Comparison of ENCODE assay signal across 8 cellular contexts in the genomic region with DNA sequence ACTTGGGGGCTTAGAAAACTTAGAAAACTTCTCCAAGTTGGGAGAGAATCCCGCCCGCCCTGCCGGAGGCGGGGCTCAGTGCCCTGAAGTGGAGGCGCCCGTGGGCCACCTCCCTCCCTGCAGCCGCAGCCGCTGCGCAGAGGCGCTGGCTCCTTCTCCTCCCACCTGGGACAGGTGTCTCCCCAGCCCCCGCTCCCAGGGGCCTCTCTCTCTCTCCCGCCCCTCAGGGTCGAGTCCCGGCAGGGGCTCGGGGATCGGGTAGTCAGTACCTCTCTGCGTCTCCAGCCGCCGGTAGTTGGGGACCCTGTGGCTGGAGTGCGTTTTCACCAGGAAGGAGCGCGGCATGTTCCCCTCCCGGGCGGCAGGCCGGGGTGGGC. TPM values are rescaled to one million over a fixed set of nuclear protein-coding genes. Genes with fewer than 3 reads are reported as not detected.
A peak's percentile ranks its signal among the peaks of the same experiment; 100 is the strongest.
DNase-seq lines count a peak whose midpoint lies in the region; ATAC-seq, FAIRE-seq and TF ChIP-seq lines count a peak whose summit lies in the region.

No MANE protein-coding gene starts in this region.

- peak overlapping the region; percentile 79 for H3K9ac ChIP-seq in NT2/D1 (ENCODE audit: insufficient read length, low read depth)

- 1% methylated on average over 18 to 21 of the region's 25 CpGs for whole genome bisulfite sequencing in mesodermal cell (ENCODE audit: insufficient coverage in 2 of 2), 2 experiments

- DNase-seq in GM03348 (ENCODE audit: low spot score) (peak; percentile 53), HAP-1 (ENCODE audit: low spot score in 2 of 2) (peak in 1 of 2 experiments; percentile 37), NT2/D1 (ENCODE audit: low read depth, low spot score) (no peak), bronchial epithelial cell (ENCODE audit: low read depth) (no peak), urothelium cell line (ENCODE audit: low spot score) (peak; percentile 55), SKM-1 (lab: John Stamatoyannopoulos, UW; ENCODE audit: unreplicated experiment) (no peak)

- peak overlapping the region; percentile 41 for H3K4me3 ChIP-seq in HAP-1
- H3K4me3 ChIP-seq in NT2/D1 (ENCODE audit: insufficient read length, low read depth) = peak overlapping the region; percentile 51
- peak overlapping the region; percentile 49 for H3K4me3 ChIP-seq in bronchial epithelial cell (ENCODE audit: low read depth, low read length)
- peak overlapping the region; percentile 33 for H3K4me3 ChIP-seq in mesodermal cell (ENCODE audit: extremely low read depth, insufficient read depth, low read length, poor library complexity, severe bottlenecking)

- FAIRE-seq in bronchial epithelial cell (lab: Jason Lieb, UNC) = no peak
- FAIRE-seq in urothelium cell line (lab: Jason Lieb, UNC) = no peak

- H3K36me3 ChIP-seq in HAP-1 (replicated peaks) (no peaks in the 10 kb centered on the region), NT2/D1 (ENCODE audit: insufficient read depth, insufficient read length, low read length) (no peaks in the 10 kb centered on the region), bronchial epithelial cell (ENCODE audit: control insufficient read depth, insufficient read depth, low read length) (no peaks in the 10 kb centered on the region), mesodermal cell (ENCODE audit: control insufficient read depth, insufficient read depth, low read length) (no peaks in the 10 kb centered on the region)

- peaks cover 5% of the 10 kb centered on the region; the same call in 1 of the 2 replicates for H3K4me1 ChIP-seq in HAP-1
- peaks cover 43% of the 10 kb centered on the region for H3K4me1 ChIP-seq in NT2/D1 (ENCODE audit: insufficient read depth, insufficient read length)
- peaks cover 5% of the 10 kb centered on the region for H3K4me1 ChIP-seq in mesodermal cell (ENCODE audit: control insufficient read depth, insufficient read depth, low read length, poor library complexity, severe bottlenecking)

- no peak for TF ChIP-seq CTCF in bronchial epithelial cell (IDR thresholded peaks at IDR 0.05; ENCODE audit: insufficient read depth, low read length, severe bottlenecking)

- in situ Hi-C loops in HAP-1 (cut with MboI; ENCODE audit: low sequenced_read_pairs) = no loop called here

- ATAC-seq in HG03175 (IDR thresholded peaks at IDR 0.05; ENCODE audit: unreplicated experiment) = no peak

- H3K9me3 ChIP-seq in HAP-1 = no peaks in the 10 kb centered on the region
- no peaks in the 10 kb centered on the region for H3K9me3 ChIP-seq in NT2/D1 (ENCODE audit: insufficient read depth, low read length)
- H3K9me3 ChIP-seq in mesodermal cell (ENCODE audit: control insufficient read depth, low read length) = no peaks in the 10 kb centered on the region

- H3K27me3 ChIP-seq in HAP-1 (ENCODE audit: low read depth) = peaks cover 8% of the 10 kb centered on the region
- H3K27me3 ChIP-seq in NT2/D1 (ENCODE audit: insufficient read depth, insufficient read length) = peaks cover 61% of the 10 kb centered on the region
- H3K27me3 ChIP-seq in bronchial epithelial cell (ENCODE audit: control insufficient read depth, insufficient read depth, low read length) = peaks cover 4% of the 10 kb centered on the region

- no peak overlapping the region for H3K27ac ChIP-seq in mesodermal cell (ENCODE audit: low read depth, low read length, severe bottlenecking)

RNA-seq across cellular contexts. Expression of gene SNAI3, which starts 0.3 kb away (rescaled TPM):
- total RNA-seq in bronchial epithelial cell = 0.26 TPM in 1 of 2 replicates, not detected in the other
- 0.55 TPM for polyA plus RNA-seq in mesodermal cell (2013, experiment 1 of 2)
- 0.40 TPM for polyA plus RNA-seq in mesodermal cell (2013, experiment 2 of 2)

RNA-seq across cellular contexts. Expression of gene RNF166, which starts 20.2 kb away (rescaled TPM):
- total RNA-seq in bronchial epithelial cell = 6.8 and 9.7 TPM in 2 replicates
- 30.4 TPM for polyA plus RNA-seq in mesodermal cell (2013, experiment 1 of 2)
- 27.9 TPM for polyA plus RNA-seq in mesodermal cell (2013, experiment 2 of 2)

RNA-seq across cellular contexts. Expression of gene CTU2, which starts 20.3 kb away (rescaled TPM):
- total RNA-seq in bronchial epithelial cell = 11.3 and 31.1 TPM in 2 replicates
- polyA plus RNA-seq in mesodermal cell (2013, experiment 1 of 2) = 21.9 TPM
- polyA plus RNA-seq in mesodermal cell (2013, experiment 2 of 2) = 16.2 TPM

RNA-seq across cellular contexts. Expression of gene MVD, which starts 23.2 kb away (rescaled TPM):
- 34.6 and 56.6 TPM in 2 replicates for total RNA-seq in bronchial epithelial cell
- polyA plus RNA-seq in mesodermal cell (2013, experiment 1 of 2) = 130 TPM
- polyA plus RNA-seq in mesodermal cell (2013, experiment 2 of 2) = 117 TPM

RNA-seq across cellular contexts. Expression of gene CYBA, which starts 35.2 kb away (rescaled TPM):
- 134 and 181 TPM in 2 replicates for total RNA-seq in bronchial epithelial cell
- polyA plus RNA-seq in mesodermal cell (2013, experiment 1 of 2) = 151 TPM
- 108 TPM for polyA plus RNA-seq in mesodermal cell (2013, experiment 2 of 2)

Comparison
In these comparisons a context has a peak if more than half of its experiments do, and no peak if none do; other contexts are left out.
1. DNase-seq: peak in GM03348 (single experiment) and urothelium cell line (single experiment); none in NT2/D1 (single experiment), bronchial epithelial cell (single experiment) and SKM-1 (single experiment).
2. Peak in every context shown above with its lines, with median percentiles within 50 percentile points of each other: H3K4me3 ChIP-seq.